Comparison of ENCODE assay signal across 10 cellular contexts in the genomic region with DNA sequence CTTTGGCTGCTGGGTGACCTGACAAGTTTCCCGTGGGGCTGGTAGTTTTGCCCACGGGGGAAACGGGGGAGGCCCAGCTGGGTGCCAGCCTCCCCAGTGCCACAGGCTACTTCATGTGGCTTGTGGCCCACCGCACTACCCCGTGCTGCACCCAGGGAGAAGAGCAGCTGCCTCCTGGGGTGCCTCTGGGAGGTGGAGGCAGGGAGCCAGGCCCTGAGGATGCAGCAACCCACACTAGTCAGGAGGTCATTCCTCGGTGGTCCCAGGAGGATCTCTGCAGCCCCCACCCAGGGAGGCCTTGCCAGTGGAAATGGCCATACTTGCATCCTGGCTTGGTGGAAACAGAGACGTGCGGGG. TPM values are rescaled to one million over a fixed set of nuclear protein-coding genes. Genes with fewer than 3 reads are reported as not detected.
DNase-seq lines count a peak whose midpoint lies in the region; ATAC-seq and TF ChIP-seq lines count a peak whose summit lies in the region.
"Had no signal": no experiment of that assay in that cellular context is flagged by ENCODE, and none has a peak within 500 bp of the region (broad histone marks: within the 10 kb centered on the region; RNA-seq: fewer than 3 reads in every experiment).

No MANE protein-coding gene starts in this region.

- H3K27ac ChIP-seq in right lobe of liver = peak overlapping the region; percentile 88 to 97 (median 93)
- peak overlapping the region; percentile 44 to 97 (median 96) for H3K27ac ChIP-seq in thyroid gland
- H3K27ac ChIP-seq: brain microvascular endothelial cell had no signal

- H3K4me1 ChIP-seq in adipocyte (ENCODE audit: control insufficient read depth, insufficient read depth, low read length) = peaks cover 66% of the 10 kb centered on the region
- peaks cover 0 to 74% (median 42%) of the 10 kb centered on the region in 4 donors for H3K4me1 ChIP-seq in right lobe of liver
- H3K4me1 ChIP-seq in thyroid gland = peaks cover 49 to 73% of the 10 kb centered on the region in 2 donors

- DNase-seq in activated gamma-delta T cell treated with Interleukin-2 at 50 U/mL for 16 hours = peak; percentile 50
- no peak for DNase-seq in activated gamma-delta T cell (lab: John Stamatoyannopoulos, UW)
- no peak for DNase-seq in adipocyte (ENCODE audit: low read depth)
- peak in 1 of 3 donors; percentile 26 for DNase-seq in right lobe of liver
- DNase-seq in thyroid gland = no peak
- DNase-seq in DMS153 (lab: John Stamatoyannopoulos, UW) = no peak
- DNase-seq in hypothalamus (lab: John Stamatoyannopoulos, UW) = no peak
- DNase-seq: brain microvascular endothelial cell, SHP77 had no signal

- H3K27me3 ChIP-seq in adipocyte (replicated peaks; ENCODE audit: control insufficient read depth, insufficient read depth, low read length) (no peaks in the 10 kb centered on the region), right lobe of liver (no peaks in the 10 kb centered on the region), thyroid gland (no peaks in the 10 kb centered on the region)
- H3K27me3 ChIP-seq: brain microvascular endothelial cell had no signal

- intact Hi-C loops in right lobe of liver (cut with DNase I) (no loop called here), thyroid gland (cut with DNase I) (no loop called here)

- peak overlapping the region; percentile 98 for H3K9ac ChIP-seq in adipocyte (ENCODE audit: low read length)

- H3K36me3 ChIP-seq in adipocyte (ENCODE audit: control insufficient read depth, insufficient read depth, low read length, severe bottlenecking) (peaks cover 25% of the 10 kb centered on the region), right lobe of liver (peaks cover 7 to 18% (median 12%) of the 10 kb centered on the region in 4 donors), thyroid gland (peaks cover 20 to 29% of the 10 kb centered on the region in 2 donors)

- H3K4me3 ChIP-seq in adipocyte (ENCODE audit: low read length) = peak overlapping the region; percentile 92
- H3K4me3 ChIP-seq in right lobe of liver = peak overlapping the region; percentile 87 to 98 (median 95)
- H3K4me3 ChIP-seq in thyroid gland (replicated peaks in 1 of 3) = peak overlapping the region in 1 of 3 donors; percentile 83

- H3K9me3 ChIP-seq in adipocyte (ENCODE audit: control insufficient read depth, low read length) = no peaks in the 10 kb centered on the region
- H3K9me3 ChIP-seq in right lobe of liver = no peaks in the 10 kb centered on the region
- no peaks in the 10 kb centered on the region for H3K9me3 ChIP-seq in thyroid gland

- TF ChIP-seq POLR2A in right lobe of liver (IDR thresholded peaks at IDR 0.05) (no peak), thyroid gland (IDR thresholded peaks at IDR 0.05) (no peak)

- TF ChIP-seq CTCF in right lobe of liver (IDR thresholded peaks at IDR 0.05) = no peak
- TF ChIP-seq CTCF in thyroid gland (IDR thresholded peaks at IDR 0.05) = no peak

- WGBS in right lobe of liver (ENCODE audit: insufficient coverage, low coverage, low lambda C conversion rate, missing lambda C conversion rate) = 48% methylated on average over 3 of the region's 8 CpGs
- WGBS in thyroid gland, 2 donors = 53 to 83% methylated on average over 5 of the region's 8 CpGs

- ATAC-seq in right lobe of liver (no peak), GM21367 (IDR thresholded peaks at IDR 0.05; ENCODE audit: unreplicated experiment) (no peak)

RNA-seq across cellular contexts. Expression of a gene that starts 3.5 kb away (rescaled TPM):
- total RNA-seq in right lobe of liver = 10 to 100 TPM; 26.7 to 64.4 (median 32.8) TPM
- 100 to 1,000 TPM in 1 of 4 donors, 10 to 100 TPM in 3; 45.4 to 108 (median 73.2) TPM for total RNA-seq in thyroid gland

RNA-seq across cellular contexts. Expression of a gene that starts 45.7 kb away (rescaled TPM):
- total RNA-seq in right lobe of liver = 10 to 100 TPM; 26.0 to 56.4 (median 47.8) TPM
- 100 to 1,000 TPM in 3 of 4 donors, 10 to 100 TPM in 1; 50.3 to 244 (median 154) TPM for total RNA-seq in thyroid gland

RNA-seq across cellular contexts. Expression of a gene that starts 45.9 kb away (rescaled TPM):
- total RNA-seq in right lobe of liver (10 to 100 TPM; 15.1 to 19.0 (median 16.6) TPM), thyroid gland (10 to 100 TPM; 25.5 to 60.5 (median 52.2) TPM)

RNA-seq across cellular contexts. Expression of a gene that starts 48.5 kb away (rescaled TPM):
- not detected for total RNA-seq in right lobe of liver
- not detected for total RNA-seq in thyroid gland
